Comparison of ENCODE assay signal across 8 cellular contexts in the genomic region with DNA sequence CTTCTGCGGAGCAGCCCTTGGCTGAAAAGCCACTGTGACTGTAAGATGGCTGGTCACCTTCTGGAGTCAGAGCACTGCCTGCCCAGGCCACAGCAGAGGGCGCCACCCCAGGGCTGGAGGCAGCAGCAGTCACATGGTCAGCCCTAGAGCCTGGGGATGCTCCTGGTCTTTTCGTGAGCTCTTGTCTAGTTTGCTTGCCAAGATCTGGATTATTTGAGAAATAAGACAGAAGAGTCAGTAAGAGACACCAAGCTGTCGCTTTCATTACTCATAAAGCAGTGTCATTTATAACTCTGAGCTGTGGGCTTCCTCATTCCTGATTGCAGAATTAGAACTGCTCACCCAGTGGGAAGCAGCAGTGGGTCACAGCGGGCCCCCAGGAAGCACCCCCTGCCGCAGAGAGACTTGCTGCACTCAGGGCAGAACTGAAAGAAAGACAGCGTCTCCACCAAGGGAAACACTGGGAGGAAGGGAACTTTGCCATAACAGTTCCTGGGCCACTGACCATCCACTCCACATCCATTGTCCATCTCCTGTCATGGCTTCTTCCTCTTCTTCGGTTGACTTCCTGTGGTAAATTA. TPM values are rescaled to one million over a fixed set of nuclear protein-coding genes. Genes with fewer than 3 reads are reported as not detected.
A peak's percentile ranks its signal among the peaks of the same experiment; 100 is the strongest.
DNase-seq lines count a peak whose midpoint lies in the region; ATAC-seq and TF ChIP-seq lines count a peak whose summit lies in the region.

No MANE protein-coding gene starts in this region.

- H3K36me3 Mint-ChIP-seq in naive thymus-derived CD8-positive, alpha-beta T cell = peaks cover 0 to 55% (median 5%) of the 10 kb centered on the region in 3 donors
- H3K36me3 Mint-ChIP-seq in mesothelial cell of epicardium = peaks cover 22% of the 10 kb centered on the region

- no peaks in the 10 kb centered on the region for H3K27me3 Mint-ChIP-seq in naive thymus-derived CD8-positive, alpha-beta T cell
- no peaks in the 10 kb centered on the region for H3K27me3 Mint-ChIP-seq in mesothelial cell of epicardium (ENCODE audit: low read depth)

- 87% methylated on average over 8 of the region's 8 CpGs for WGBS in HUES64

- H3K36me3 ChIP-seq in HUES64 (ENCODE audit: insufficient read depth, low read length) = peaks cover 29% of the 10 kb centered on the region

- H3K9ac ChIP-seq in HUES64 (ENCODE audit: low read depth, low read length) = no peak overlapping the region

- H3K4me3 Mint-ChIP-seq in naive thymus-derived CD8-positive, alpha-beta T cell = peak overlapping the region in 3 of 10 donors; percentile 6 to 41 (median 24)
- no peak overlapping the region for H3K4me3 Mint-ChIP-seq in mesothelial cell of epicardium

- peak; percentile 33 to 44 for ATAC-seq in naive thymus-derived CD8-positive, alpha-beta T cell
- ATAC-seq in GM18520 (IDR thresholded peaks at IDR 0.05; ENCODE audit: unreplicated experiment) = no peak

- no peaks in the 10 kb centered on the region; the same call in 1 of the 2 replicates for H3K4me1 ChIP-seq in HUES64 (ENCODE audit: insufficient read depth, low read length)

- H3K27ac ChIP-seq in HUES64 (ENCODE audit: low read depth, low read length) = peak overlapping the region; percentile 15

- H3K27me3 ChIP-seq in HUES64 (ENCODE audit: insufficient read depth, low read length) = no peaks in the 10 kb centered on the region

- TF ChIP-seq POLR2A in erythroblast (IDR thresholded peaks at IDR 0.05; ENCODE audit: low read length) = no peak

- H3K4me1 Mint-ChIP-seq in naive thymus-derived CD8-positive, alpha-beta T cell = peaks cover 21 to 50% (median 42%) of the 10 kb centered on the region in 4 donors
- H3K4me1 Mint-ChIP-seq in mesothelial cell of epicardium = peaks cover 7% of the 10 kb centered on the region

- H3K9me3 ChIP-seq in HUES64 (ENCODE audit: insufficient read depth, low read depth, low read length) = no peaks in the 10 kb centered on the region

- H3K9me3 Mint-ChIP-seq in naive thymus-derived CD8-positive, alpha-beta T cell = no peaks in the 10 kb centered on the region
- no peaks in the 10 kb centered on the region for H3K9me3 Mint-ChIP-seq in mesothelial cell of epicardium

- DNase-seq in COLO829 (ENCODE audit: low spot score) = peak; percentile 40
- DNase-seq in erythroblast (lab: John Stamatoyannopoulos, UW) = peak; percentile 49 to 57
- peak in 3 of 10 donors; percentile 4 to 14 (median 12) for DNase-seq in naive thymus-derived CD8-positive, alpha-beta T cell
- no peak for DNase-seq in COR-L47 (lab: John Stamatoyannopoulos, UW)
- no peak for DNase-seq in mesothelial cell of epicardium (ENCODE audit: low spot score in 2 of 2, unreplicated experiment in 2 of 2)

- peak overlapping the region; percentile 68 to 90 (median 84) for H3K27ac Mint-ChIP-seq in naive thymus-derived CD8-positive, alpha-beta T cell
- H3K27ac Mint-ChIP-seq in mesothelial cell of epicardium = no peak overlapping the region

- POLR2A ChIA-PET in naive thymus-derived CD8-positive, alpha-beta T cell (lab: Charles Lee) = interaction anchor here (1.1 kb wide), 1 partner anchor 221 kb away, joined by 3 read pairs; no protein-coding TSS in a partner anchor

- TF ChIP-seq CTCF in WI38 (IDR thresholded peaks at IDR 0.05; ENCODE audit: low read depth, low read length) = peak; percentile 25; the same call in 1 of the 2 replicates
- TF ChIP-seq CTCF in mesothelial cell of epicardium (IDR thresholded peaks at IDR 0.05; ENCODE audit: unreplicated experiment) = no peak

- H3K4me3 ChIP-seq in HUES64 (ENCODE audit: low read length) (no peak overlapping the region), WI38 (ENCODE audit: low read depth, low read length) (no peak overlapping the region)

RNA-seq across cellular contexts. Expression of a gene that starts 56.7 kb away (rescaled TPM):
- polyA plus RNA-seq in HUES64 (2013, experiment 1 of 2) = 21.7 TPM
- 20.7 TPM for polyA plus RNA-seq in HUES64 (2013, experiment 2 of 2)
- 100 to 1,000 TPM in 1 of 2 experiments, 10 to 100 TPM in 1; 93.3 to 104 TPM for total RNA-seq in naive thymus-derived CD8-positive, alpha-beta T cell
- 10 to 100 TPM; 13.3 to 29.1 (median 17.0) TPM for polyA plus RNA-seq in naive thymus-derived CD8-positive, alpha-beta T cell
- total RNA-seq in mesothelial cell of epicardium = 79.4 to 83.7 TPM (median 80.1 TPM) in 3 replicates

Comparison
In these comparisons a context has a peak if more than half of its experiments do, and no peak if none do; other contexts are left out.
1. DNase-seq: peak in COLO829 (single experiment) and erythroblast (2 of 2); none in COR-L47 (single experiment) and mesothelial cell of epicardium (0 of 2).